In genomic region chr12:122837306-122838265, GRCh38 we compare ENCODE assay signal across 9 cellular contexts. TPM values are rescaled to one million over a fixed set of nuclear protein-coding genes. Genes with fewer than 3 reads are reported as not detected.
A peak's percentile ranks its signal among the peaks of the same experiment; 100 is the strongest.
DNase-seq lines count a peak whose midpoint lies in the region; ATAC-seq lines count a peak whose summit lies in the region.
"Had no signal": no experiment of that assay in that cellular context is flagged by ENCODE, and none has a peak within 500 bp of the region (broad histone marks: within the 10 kb centered on the region; RNA-seq: fewer than 3 reads in every experiment).

No MANE protein-coding gene starts in this region.

- H3K27ac Mint-ChIP-seq in activated naive CD4-positive, alpha-beta T cell treated with anti-CD3 and anti-CD28 coated beads, Interleukin-2, amount 50 U/mL, for 24 hours = peak overlapping the region; percentile 90

- no peaks in the 10 kb centered on the region for H3K27me3 Mint-ChIP-seq in activated naive CD4-positive, alpha-beta T cell treated with anti-CD3 and anti-CD28 coated beads, Interleukin-2, amount 50 U/mL, for 24 hours

- peaks cover 74% of the 10 kb centered on the region for H3K4me1 Mint-ChIP-seq in activated naive CD4-positive, alpha-beta T cell treated with anti-CD3 and anti-CD28 coated beads, Interleukin-2, amount 50 U/mL, for 24 hours

- no peaks in the 10 kb centered on the region for H3K36me3 Mint-ChIP-seq in activated naive CD4-positive, alpha-beta T cell treated with anti-CD3 and anti-CD28 coated beads, Interleukin-2, amount 50 U/mL, for 24 hours

- H3K27ac ChIP-seq in temporal lobe (ENCODE audit: low read depth, low read length) = peak overlapping the region; percentile 100

- no peaks in the 10 kb centered on the region for H3K9me3 Mint-ChIP-seq in activated naive CD4-positive, alpha-beta T cell treated with anti-CD3 and anti-CD28 coated beads, Interleukin-2, amount 50 U/mL, for 24 hours

- H3K4me3 Mint-ChIP-seq in activated naive CD4-positive, alpha-beta T cell treated with anti-CD3 and anti-CD28 coated beads, Interleukin-2, amount 50 U/mL, for 24 hours = peak overlapping the region; percentile 91

- no peak for ATAC-seq in GM18870 (IDR thresholded peaks at IDR 0.05; ENCODE audit: unreplicated experiment)

- no peak for DNase-seq in activated naive CD4-positive, alpha-beta T cell treated with anti-CD3 and anti-CD28 coated beads, Interleukin-2, amount 50 U/mL, for 16 hours
- DNase-seq in SW480 (ENCODE audit: low spot score) (peak; percentile 71), kidney glomerular epithelial cell (lab: John Stamatoyannopoulos, UW) (peak; percentile 69), AG08396 (ENCODE audit: low spot score) (no peak), NCI-H1092 treated with DMSO at 0.1 percent for 48 hours (lab: John Stamatoyannopoulos, UW) (no peak)
- DNase-seq: NCI-H2171 had no signal

RNA-seq across cellular contexts. Expression of gene HIP1R, which starts 2.3 kb away (rescaled TPM):
- total RNA-seq in temporal lobe = 75.7 TPM

RNA-seq across cellular contexts. Expression of gene VPS37B, which starts 58.3 kb away (rescaled TPM):
- total RNA-seq in temporal lobe = 21.9 TPM

Comparison
In these comparisons a context has a peak if more than half of its experiments do, and no peak if none do; other contexts are left out.
1. DNase-seq: peak in SW480 (single experiment) and kidney glomerular epithelial cell (single experiment); none in activated naive CD4-positive, alpha-beta T cell treated with anti-CD3 and anti-CD28 coated beads, Interleukin-2, amount 50 U/mL, for 16 hours (single experiment), AG08396 (single experiment) and NCI-H1092 treated with DMSO at 0.1 percent for 48 hours (single experiment).